17 cellular contexts compared by ENCODE assay signal in the genomic region with DNA sequence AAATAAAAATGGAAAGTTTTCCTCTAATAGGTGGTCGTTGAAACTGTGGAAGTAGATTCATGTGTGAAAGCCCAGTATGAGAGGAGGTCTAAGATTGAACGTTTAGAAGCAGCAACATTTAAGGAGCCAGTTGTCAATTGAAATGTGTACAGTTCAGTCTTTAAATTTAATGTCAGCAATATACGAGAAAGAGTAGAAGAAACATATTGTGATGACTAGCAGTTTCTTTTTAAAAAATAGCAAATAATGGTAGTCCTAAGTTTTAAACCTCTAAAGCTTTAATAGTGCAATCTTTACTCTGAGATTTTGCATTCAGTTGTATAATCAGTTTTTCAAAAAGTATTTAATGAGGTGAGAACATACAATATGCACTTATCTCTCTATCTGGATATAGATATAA.
"Had no signal": no experiment of that assay in that cellular context is flagged by ENCODE, and none has a peak within 500 bp of the region (broad histone marks: within the 10 kb centered on the region; RNA-seq: fewer than 3 reads in every experiment).

No MANE protein-coding gene starts in this region.

- DNase-seq: activated CD8-positive, alpha-beta memory T cell treated with anti-CD3 and anti-CD28 coated beads, Interleukin-2, amount 50 U/mL, for 4 hours; activated CD8-positive, alpha-beta T cell treated with anti-CD3 and anti-CD28 coated beads, Interleukin-2, amount 10 ng/mL, durations not matched to agents 7 days and 5 days; activated gamma-delta T cell treated with Interleukin-2 at 50 U/mL for 16 hours; activated T-cell treated with anti-CD3 and anti-CD28 coated beads, Interleukin-2, amount 50 U/mL, for 48 hours; effector memory CD8-positive, alpha-beta T cell; gastrocnemius medialis; heart right ventricle; left ventricle myocardium inferior; mucosa of descending colon; naive thymus-derived CD4-positive, alpha-beta T cell; stomach; testis; upper lobe of left lung had no signal

- H3K27ac ChIP-seq: gastrocnemius medialis, left ventricle myocardium inferior, stomach, upper lobe of left lung had no signal

- H3K27me3 Mint-ChIP-seq: dendritic cell treated with granulocyte-macrophage colony-stimulating factor and Interleukin-4, amounts not matched to agents 40 ng/mL and 50 ng/mL, for 4 days; effector memory CD8-positive, alpha-beta T cell; naive thymus-derived CD4-positive, alpha-beta T cell had no signal

- FAIRE-seq: astrocyte, bronchial epithelial cell had no signal

- H3K27ac Mint-ChIP-seq: dendritic cell treated with granulocyte-macrophage colony-stimulating factor and Interleukin-4, amounts not matched to agents 40 ng/mL and 50 ng/mL, for 4 days had no signal

- H3K9me3 ChIP-seq: gastrocnemius medialis, mucosa of descending colon, stomach, testis, upper lobe of left lung had no signal

- H3K4me1 ChIP-seq: testis had no signal

- H3K4me3 ChIP-seq: gastrocnemius medialis, heart right ventricle, left ventricle myocardium inferior, mucosa of descending colon, stomach, testis, upper lobe of left lung had no signal

- H3K27me3 ChIP-seq: gastrocnemius medialis, heart right ventricle, stomach, testis, upper lobe of left lung had no signal

- ATAC-seq: activated CD8-positive, alpha-beta T cell treated with anti-CD3 and anti-CD28 coated beads, Interleukin-2, amount 10 ng/mL, durations not matched to agents 7 days and 5 days; effector memory CD8-positive, alpha-beta T cell; gastrocnemius medialis; heart right ventricle; mucosa of descending colon; naive thymus-derived CD4-positive, alpha-beta T cell; sciatic nerve had no signal

- H3K36me3 ChIP-seq: gastrocnemius medialis, upper lobe of left lung had no signal

- H3K4me3 Mint-ChIP-seq: dendritic cell treated with granulocyte-macrophage colony-stimulating factor and Interleukin-4, amounts not matched to agents 40 ng/mL and 50 ng/mL, for 4 days had no signal
